14 cellular contexts compared by ENCODE assay signal in the genomic region with DNA sequence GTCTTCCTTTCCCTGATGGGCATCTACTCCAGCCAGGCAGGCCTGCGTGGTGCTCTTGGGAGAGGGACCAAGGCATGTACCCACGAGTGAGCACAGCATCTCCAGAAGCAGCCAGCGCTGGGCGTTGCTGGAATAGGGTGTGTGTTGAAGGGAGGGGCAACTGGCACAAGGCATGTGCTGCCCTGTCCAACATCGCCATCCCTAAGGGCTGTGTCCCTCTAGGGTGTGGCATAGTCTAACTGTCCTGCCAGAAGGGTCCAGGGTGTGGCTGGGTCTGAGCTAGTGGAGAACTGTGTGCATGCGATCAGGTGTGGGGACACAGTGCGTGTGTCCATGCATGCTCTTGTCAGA. TPM values are rescaled to one million over a fixed set of nuclear protein-coding genes. Genes with fewer than 3 reads are reported as not detected.
DNase-seq lines count a peak whose midpoint lies in the region; ATAC-seq and TF ChIP-seq lines count a peak whose summit lies in the region.
"Had no signal": no experiment of that assay in that cellular context is flagged by ENCODE, and none has a peak within 500 bp of the region (broad histone marks: within the 10 kb centered on the region; RNA-seq: fewer than 3 reads in every experiment).

No MANE protein-coding gene starts in this region.

- intact Hi-C loops in heart right ventricle (cut with DNase I) (loop anchor here in 1 of 10 donors (5.0 kb wide), 1 partner anchor 54 kb away; no protein-coding TSS in a partner anchor), cardiac septum (cut with DNase I) (no loop called here)

- 36 to 44% methylated on average over 7 of the region's 7 CpGs for WGBS in heart right ventricle, 2 donors
- 31 to 40% methylated on average over 7 of the region's 7 CpGs for whole genome bisulfite sequencing in upper lobe of left lung, 2 donors

- H3K36me3 ChIP-seq in heart right ventricle: peaks cover 0 to 12% (median 0%) of the 10 kb centered on the region in 9 donors
- no peaks in the 10 kb centered on the region for H3K36me3 ChIP-seq in upper lobe of left lung

- TF ChIP-seq CTCF in heart right ventricle (IDR thresholded peaks at IDR 0.05) (no peak), chondrocyte (IDR thresholded peaks at IDR 0.05) (no peak), upper lobe of left lung (IDR thresholded peaks at IDR 0.05) (no peak)

- no peak for TF ChIP-seq EP300 in upper lobe of left lung (IDR thresholded peaks at IDR 0.05)

- H3K4me3 Mint-ChIP-seq in chondrocyte (ENCODE audit: unreplicated experiment) (peak overlapping the region; percentile 82), naive B cell (peak overlapping the region in 5 of 8 donors; percentile 14 to 72 (median 50))
- H3K4me3 Mint-ChIP-seq: activated naive CD8-positive, alpha-beta T cell treated with anti-CD3 and anti-CD28 coated beads, Interleukin-2, amount 50 U/mL, for 24 hours had no signal

- peaks cover 0 to 42% (median 14%) of the 10 kb centered on the region in 9 donors for H3K4me1 ChIP-seq in heart right ventricle
- peaks cover 23 to 44% (median 26%) of the 10 kb centered on the region in 4 donors for H3K4me1 ChIP-seq in upper lobe of left lung

- peaks cover 5 to 94% (median 69%) of the 10 kb centered on the region in 7 donors for H3K27me3 ChIP-seq in heart right ventricle
- peaks cover 0 to 27% (median 17%) of the 10 kb centered on the region in 4 donors for H3K27me3 ChIP-seq in upper lobe of left lung

- H3K36me3 Mint-ChIP-seq in chondrocyte (ENCODE audit: low read depth) (peaks cover 15% of the 10 kb centered on the region), naive B cell (peaks cover 0 to 19% of the 10 kb centered on the region in 2 donors)

- no peaks in the 10 kb centered on the region for H3K9me3 ChIP-seq in heart right ventricle
- no peaks in the 10 kb centered on the region for H3K9me3 ChIP-seq in upper lobe of left lung

- H3K4me3 ChIP-seq in heart right ventricle (peak overlapping the region in 8 of 10 donors; percentile 30 to 66 (median 56)), upper lobe of left lung (no peak overlapping the region)

- TF ChIP-seq POLR2A in upper lobe of left lung (IDR thresholded peaks at IDR 0.05): no peak

- no peaks in the 10 kb centered on the region for H3K27me3 Mint-ChIP-seq in chondrocyte (ENCODE audit: low read depth)
- H3K27me3 Mint-ChIP-seq in naive B cell: peaks cover 49 to 72% (median 67%) of the 10 kb centered on the region in 3 donors

- no peaks in the 10 kb centered on the region for H3K9me3 Mint-ChIP-seq in chondrocyte (ENCODE audit: low read depth)
- H3K9me3 Mint-ChIP-seq in naive B cell: peaks cover 0 to under 1% (median 0%) of the 10 kb centered on the region in 7 donors
- H3K9me3 Mint-ChIP-seq: activated naive CD8-positive, alpha-beta T cell treated with anti-CD3 and anti-CD28 coated beads, Interleukin-2, amount 50 U/mL, for 24 hours had no signal

- peak overlapping the region; percentile 74 for H3K27ac Mint-ChIP-seq in chondrocyte (ENCODE audit: unreplicated experiment)
- no peak overlapping the region for H3K27ac Mint-ChIP-seq in naive B cell
- H3K27ac Mint-ChIP-seq: activated naive CD8-positive, alpha-beta T cell treated with anti-CD3 and anti-CD28 coated beads, Interleukin-2, amount 50 U/mL, for 24 hours had no signal

- peaks cover 47% of the 10 kb centered on the region for H3K4me1 Mint-ChIP-seq in chondrocyte (ENCODE audit: low read depth)
- H3K4me1 Mint-ChIP-seq in naive B cell: peaks cover 20 to 35% (median 22%) of the 10 kb centered on the region in 3 donors

- DNase-seq in heart right ventricle (no peak), cardiac septum (ENCODE audit: low spot score) (no peak), chondrocyte (ENCODE audit: low spot score) (no peak), naive B cell (no peak), upper lobe of left lung (no peak)
- DNase-seq in activated naive CD4-positive, alpha-beta T cell treated with Interleukin-2 at 50 U/mL for 16 hours: no peak
- DNase-seq: activated naive CD8-positive, alpha-beta T cell treated with anti-CD3 and anti-CD28 coated beads, Interleukin-2, amount 50 U/mL, for 24 hours; dermis blood vessel endothelial cell; DMS53; NCI-H1048; NCI-H446 had no signal

- H3K27ac ChIP-seq in heart right ventricle (peak overlapping the region in 8 of 10 donors; percentile 1 to 88 (median 60)), upper lobe of left lung (peak overlapping the region in 3 of 4 donors; percentile 38 to 49 (median 48))

- ATAC-seq in heart right ventricle (no peak), naive B cell (ENCODE audit: low read depth in 2 of 2) (no peak), upper lobe of left lung (ENCODE audit: low FRiP score in 2 of 2) (no peak), HG03571 (IDR thresholded peaks at IDR 0.05; ENCODE audit: unreplicated experiment) (no peak), HG03354 (IDR thresholded peaks at IDR 0.05; ENCODE audit: poor library complexity, severe bottlenecking, unreplicated experiment) (no peak)
- ATAC-seq: activated naive CD8-positive, alpha-beta T cell treated with anti-CD3 and anti-CD28 coated beads, Interleukin-2, amount 50 U/mL, for 24 hours had no signal

RNA-seq across cellular contexts. Expression of gene NOTCH3, which starts 2.8 kb away (rescaled TPM):
- 10 to 100 TPM; 21.4 to 45.5 (median 35.3) TPM for total RNA-seq in heart right ventricle
- polyA plus RNA-seq in heart right ventricle: 10 to 100 TPM; 18.7 to 21.9 TPM
- total RNA-seq in cardiac septum: 60.0 TPM
- total RNA-seq in chondrocyte: 78.6 to 559 TPM (median 553 TPM) in 3 replicates
- polyA plus RNA-seq in naive B cell (ENCODE audit: low read depth in 6 of 6): not detected
- total RNA-seq in upper lobe of left lung: 10 to 100 TPM; 23.9 to 56.6 (median 43.1) TPM

RNA-seq across cellular contexts. Expression of gene EPHX3, which starts 34.3 kb away (rescaled TPM):
- under 1 TPM in 5 of 10 donors, not detected in 5; 0.15 to 0.32 (median 0.17) TPM for total RNA-seq in heart right ventricle
- polyA plus RNA-seq in heart right ventricle: under 1 TPM in 1 of 2 donors, not detected in 1; 0.20 TPM
- total RNA-seq in cardiac septum: 0.27 TPM
- total RNA-seq in chondrocyte: 0.15 to 0.38 TPM in 2 of 3 replicates, not detected in the other
- polyA plus RNA-seq in naive B cell (ENCODE audit: low read depth in 6 of 6): not detected
- total RNA-seq in upper lobe of left lung: 1 to 10 TPM; 2.0 to 4.8 (median 2.3) TPM
- polyA plus RNA-seq: AG04450 had no signal

Comparison
In these comparisons a context has a peak if more than half of its experiments do, and no peak if none do; other contexts are left out.
1. H3K4me3 ChIP-seq: peak in heart right ventricle (8 of 10); none in upper lobe of left lung (0 of 4).